1 cellular context compared by ENCODE assay signal in the genomic region with DNA sequence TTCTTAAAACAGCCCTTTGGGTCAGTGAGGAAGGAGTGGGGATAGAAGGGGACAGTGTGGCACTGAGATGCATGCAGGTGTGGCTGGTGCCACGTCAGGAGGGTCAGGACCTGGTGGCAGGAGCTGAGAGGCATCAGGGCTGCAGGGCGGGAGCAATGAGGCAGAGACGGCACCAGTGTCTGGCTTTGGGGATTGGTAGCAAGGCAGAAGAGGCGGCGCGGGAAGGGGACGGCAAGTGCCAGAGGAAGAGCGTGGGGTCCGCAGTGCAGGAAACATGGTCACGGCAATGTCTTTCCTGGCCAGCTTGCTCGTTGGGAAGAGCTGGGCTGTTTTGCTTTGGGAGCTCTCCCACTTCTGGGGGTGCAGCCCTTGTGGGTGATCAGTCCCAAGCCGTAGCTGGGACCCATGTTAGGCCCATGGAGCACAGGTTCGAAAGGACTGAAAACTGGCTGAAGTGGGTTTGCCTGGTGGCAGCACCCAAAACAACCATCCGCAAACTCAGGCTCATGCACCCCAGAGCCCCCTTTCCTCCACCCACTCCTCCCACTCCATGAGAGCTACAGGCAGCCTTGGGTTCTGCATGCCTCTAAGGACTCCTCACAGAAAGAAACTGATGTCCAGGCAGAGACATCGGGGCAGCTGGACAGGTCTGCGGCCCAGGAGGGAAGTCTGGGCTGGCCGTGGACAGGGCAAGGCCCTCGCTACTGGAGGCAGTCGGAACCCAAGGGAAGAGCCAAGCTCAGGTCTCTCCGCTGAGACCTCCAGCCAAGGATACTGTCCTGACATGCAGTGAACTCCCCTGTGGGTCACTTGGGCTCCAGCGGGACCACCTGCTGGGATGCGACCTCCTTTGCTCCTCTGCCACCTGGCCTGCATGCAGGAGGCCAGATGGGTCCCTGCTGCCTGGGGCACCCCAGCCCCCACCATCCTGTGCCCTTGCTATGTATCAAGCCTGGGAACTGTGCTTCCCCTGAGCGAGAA.
TF ChIP-seq lines count a peak whose summit lies in the region.

No MANE protein-coding gene starts in this region.

TF ChIP-seq in HepG2, 621 proteins besides CTCF, POLR2A, EP300 and RAD21:
- TF ChIP-seq, protein P1, sequence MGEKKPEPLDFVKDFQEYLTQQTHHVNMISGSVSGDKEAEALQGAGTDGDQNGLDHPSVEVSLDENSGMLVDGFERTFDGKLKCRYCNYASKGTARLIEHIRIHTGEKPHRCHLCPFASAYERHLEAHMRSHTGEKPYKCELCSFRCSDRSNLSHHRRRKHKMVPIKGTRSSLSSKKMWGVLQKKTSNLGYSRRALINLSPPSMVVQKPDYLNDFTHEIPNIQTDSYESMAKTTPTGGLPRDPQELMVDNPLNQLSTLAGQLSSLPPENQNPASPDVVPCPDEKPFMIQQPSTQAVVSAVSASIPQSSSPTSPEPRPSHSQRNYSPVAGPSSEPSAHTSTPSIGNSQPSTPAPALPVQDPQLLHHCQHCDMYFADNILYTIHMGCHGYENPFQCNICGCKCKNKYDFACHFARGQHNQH (CRISPR knock-in tag; IDR thresholded peaks at IDR 0.05) = no peak
